ENCODE assay signal across 8 cellular contexts in the genomic region with DNA sequence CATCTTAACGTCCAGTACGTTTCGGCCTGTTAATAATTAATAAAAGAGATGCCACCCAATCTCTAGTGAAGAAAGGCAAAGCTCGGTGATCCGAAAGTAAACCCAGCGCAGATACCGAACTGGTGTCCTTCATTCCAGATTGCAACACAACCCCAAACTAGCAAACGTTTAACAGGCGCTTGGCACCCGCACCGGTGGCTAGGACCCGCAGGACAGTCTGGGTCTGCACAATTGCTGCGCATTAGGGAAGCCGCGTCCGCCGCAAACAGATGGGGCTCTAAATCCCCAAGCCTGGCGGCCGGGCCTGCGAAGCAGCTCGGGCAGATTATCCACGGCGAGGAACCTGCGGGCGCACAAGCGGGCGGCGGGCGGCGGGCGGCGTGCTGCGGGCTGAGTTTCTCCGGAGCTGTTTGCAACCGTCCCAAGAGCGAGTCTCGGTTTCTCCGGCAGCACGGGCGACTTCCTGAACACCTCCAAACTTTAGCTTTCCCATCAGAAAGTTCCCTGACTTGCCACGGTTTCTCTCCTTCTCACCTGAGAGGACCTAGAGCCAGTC.
DNase-seq lines count a peak whose midpoint lies in the region; TF ChIP-seq lines count a peak whose summit lies in the region.

No MANE protein-coding gene starts in this region.

- no peak for TF ChIP-seq CTCF in RWPE1 (conservative IDR thresholded peaks at IDR 0.05; ENCODE audit: low read depth)

- H3K27ac ChIP-seq in RWPE1 = peak overlapping the region; percentile 51

- CTCF ChIA-PET in RWPE1 (lab: Yijun Ruan, JAX) = interaction anchor here (0.6 to 1.4 kb wide), 3 partner anchors 302 to 1146 kb away, joined by 3 to 8 read pairs (median 3); no protein-coding TSS in a partner anchor

- POLR2A ChIA-PET in RWPE1 (lab: Yijun Ruan, JAX; ENCODE audit: low non-redundant PET) = no interaction called here

- DNase-seq in stimulated activated CD4-positive, alpha-beta T cell treated with anti-CD3 and anti-CD28 coated beads, Interleukin-12 subunit alpha, Interleukin-12 subunit beta, amount 100 ng/mL, for 4 hours = peak; percentile 48
- DNase-seq in stimulated activated CD4-positive, alpha-beta T cell treated with anti-CD3 and anti-CD28 coated beads, Interleukin-2, amount 100 ng/mL, for 48 hours = no peak
- DNase-seq in RWPE1 (ENCODE audit: low spot score) (peak; percentile 22), amniotic stem cell (lab: John Stamatoyannopoulos, UW) (peak; percentile 17), hypothalamus (lab: John Stamatoyannopoulos, UW) (peak in 30 of 51 donors; percentile 5 to 51 (median 26)), retina (peak; percentile 87), SW 1271 (lab: John Stamatoyannopoulos, UW) (no peak), glomerular visceral epithelial cell (ENCODE audit: extremely low spot score) (no peak)

Comparison
In these comparisons a context has a peak if more than half of its experiments do, and no peak if none do; other contexts are left out.
1. DNase-seq: peak in stimulated activated CD4-positive, alpha-beta T cell treated with anti-CD3 and anti-CD28 coated beads, Interleukin-12 subunit alpha, Interleukin-12 subunit beta, amount 100 ng/mL, for 4 hours (single experiment), RWPE1 (single experiment), amniotic stem cell (single experiment), hypothalamus (30 of 51) and retina (single experiment); none in stimulated activated CD4-positive, alpha-beta T cell treated with anti-CD3 and anti-CD28 coated beads, Interleukin-2, amount 100 ng/mL, for 48 hours (0 of 2), SW 1271 (0 of 2) and glomerular visceral epithelial cell (single experiment).